26 cellular contexts compared by ENCODE assay signal in the genomic region with DNA sequence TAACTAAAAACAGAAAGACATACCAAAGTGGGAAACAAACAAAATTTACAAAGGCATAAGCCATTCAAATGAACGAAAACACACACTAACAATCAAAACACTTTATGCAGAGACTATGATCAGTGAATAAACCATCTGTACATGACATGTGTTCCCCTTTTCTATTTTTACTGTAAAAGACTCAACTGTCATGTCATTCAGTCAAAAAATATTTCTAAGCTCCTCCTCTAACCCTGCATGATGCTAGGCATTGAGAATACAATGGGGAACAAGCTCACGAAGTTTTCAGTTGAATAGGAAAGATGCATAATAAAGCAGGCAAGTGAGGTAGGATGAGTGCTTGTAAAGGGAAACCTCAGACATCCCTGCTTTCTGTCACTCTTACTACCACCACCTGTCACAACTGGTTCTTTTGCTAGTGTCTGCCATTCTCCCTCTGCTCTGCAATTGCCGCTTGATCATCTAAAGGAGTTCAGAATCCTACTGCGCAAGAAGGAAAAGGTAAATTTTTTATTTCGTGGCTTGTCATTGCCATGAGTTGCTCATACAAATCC.
A peak's percentile ranks its signal among the peaks of the same experiment; 100 is the strongest.
DNase-seq lines count a peak whose midpoint lies in the region; ATAC-seq and TF ChIP-seq lines count a peak whose summit lies in the region.
"Had no signal": no experiment of that assay in that cellular context is flagged by ENCODE, and none has a peak within 500 bp of the region (broad histone marks: within the 10 kb centered on the region; RNA-seq: fewer than 3 reads in every experiment).

No MANE protein-coding gene starts in this region.

- TF ChIP-seq POLR2A in gastrocnemius medialis (IDR thresholded peaks at IDR 0.05) = no peak

- no peaks in the 10 kb centered on the region for H3K27me3 Mint-ChIP-seq in glutamatergic neuron (ENCODE audit: unreplicated experiment)
- H3K27me3 Mint-ChIP-seq in neural progenitor cell (ENCODE audit: insufficient read depth, low read depth) = peaks cover 3% of the 10 kb centered on the region
- no peaks in the 10 kb centered on the region for H3K27me3 Mint-ChIP-seq in activated naive CD8-positive, alpha-beta T cell treated with anti-CD3 and anti-CD28 coated beads, Interleukin-2, amount 50 U/mL, for 24 hours
- H3K27me3 Mint-ChIP-seq: activated T-helper 17 cell treated with anti-CD3 and anti-CD28 coated beads, Interleukin-2, amount 50 U/mL, for 72 hours had no signal

- H3K4me3 ChIP-seq in neural progenitor cell = no peak overlapping the region
- no peak overlapping the region for H3K4me3 ChIP-seq in gastrocnemius medialis
- H3K4me3 ChIP-seq: dorsolateral prefrontal cortex, esophagus squamous epithelium, lower lobe of right lung, ovary, Peyer's patch had no signal

- no peak overlapping the region for H3K9ac ChIP-seq in neural progenitor cell

- DNase-seq in NCI-H1417 (lab: John Stamatoyannopoulos, UW) (peak in 2 of 3 experiments; percentile 13 to 30), NCI-H1417 treated with DMSO at 0.1 percent for 48 hours (lab: John Stamatoyannopoulos, UW) (no peak), NCI-H345 treated with DMSO at 0.1 percent for 48 hours (lab: John Stamatoyannopoulos, UW; ENCODE audit: unreplicated experiment) (peak; percentile 37), glutamatergic neuron (no peak), neural progenitor cell (ENCODE audit: low spot score) (no peak), gastrocnemius medialis (no peak)
- no peak for DNase-seq in stimulated activated naive CD4-positive, alpha-beta T cell (lab: John Stamatoyannopoulos, UW)
- no peak for DNase-seq in activated naive CD8-positive, alpha-beta T cell treated with anti-CD3 and anti-CD28 coated beads, Interleukin-2, amount 50 U/mL, for 24 hours
- DNase-seq: 8988T; activated naive CD4-positive, alpha-beta T cell treated with anti-CD3 and anti-CD28 coated beads, Interleukin-2, amount 50 U/mL, for 16 hours; amygdala; dorsolateral prefrontal cortex; esophagus squamous epithelium; foreskin melanocyte; GOT3; IMR-90; lower lobe of right lung; NCI-H187; NCI-H446 treated with DMSO at 0.1 percent for 48 hours; ovary; Peyer's patch; SHP77; small intestine; stimulated activated naive CD4-positive, alpha-beta T cell treated with Interleukin-2 at 50 U/mL for 16 hours had no signal

- intact Hi-C loops in gastrocnemius medialis (cut with DNase I; ENCODE audit: low total_unique reads) = no loop called here

- H3K4me3 Mint-ChIP-seq in glutamatergic neuron (ENCODE audit: unreplicated experiment) (no peak overlapping the region), neural progenitor cell (no peak overlapping the region)
- no peak overlapping the region for H3K4me3 Mint-ChIP-seq in activated naive CD8-positive, alpha-beta T cell treated with anti-CD3 and anti-CD28 coated beads, Interleukin-2, amount 50 U/mL, for 24 hours
- H3K4me3 Mint-ChIP-seq: activated T-helper 17 cell treated with anti-CD3 and anti-CD28 coated beads, Interleukin-2, amount 50 U/mL, for 72 hours; natural killer cell treated with Interleukin-12 subunit alpha and Interleukin-12 subunit beta and Interleukin-15 and Interleukin-18, amount 100 ng/mL, for 72 hours had no signal

- H3K4me2 ChIP-seq in neural progenitor cell = no peak overlapping the region

- H3K36me3 ChIP-seq in neural progenitor cell (no peaks in the 10 kb centered on the region), gastrocnemius medialis (no peaks in the 10 kb centered on the region)
- H3K36me3 ChIP-seq: esophagus squamous epithelium, lower lobe of right lung, ovary, Peyer's patch had no signal

- H3K9me3 ChIP-seq in neural progenitor cell (ENCODE audit: low read depth) = no peaks in the 10 kb centered on the region
- no peaks in the 10 kb centered on the region for H3K9me3 ChIP-seq in gastrocnemius medialis
- H3K9me3 ChIP-seq: esophagus squamous epithelium, lower lobe of right lung, ovary, Peyer's patch had no signal

- in situ Hi-C loops in gastrocnemius medialis (cut with MboI; ENCODE audit: low sequenced_read_pairs in 4 of 4) = no loop called here

- H3K27ac ChIP-seq in neural progenitor cell (no peak overlapping the region), gastrocnemius medialis (no peak overlapping the region)
- H3K27ac ChIP-seq: dorsolateral prefrontal cortex, esophagus squamous epithelium, lower lobe of right lung, ovary, Peyer's patch had no signal

- H3K4me1 ChIP-seq in neural progenitor cell (no peaks in the 10 kb centered on the region), gastrocnemius medialis (no peaks in the 10 kb centered on the region)
- H3K4me1 ChIP-seq: esophagus squamous epithelium, lower lobe of right lung, Peyer's patch had no signal

- no peaks in the 10 kb centered on the region for H3K27me3 ChIP-seq in neural progenitor cell
- H3K27me3 ChIP-seq in gastrocnemius medialis = no peaks in the 10 kb centered on the region
- H3K27me3 ChIP-seq: esophagus squamous epithelium, ovary, Peyer's patch had no signal

- no peaks in the 10 kb centered on the region for H3F3A ChIP-seq in neural progenitor cell (ENCODE audit: low read depth)

- H4K20me1 ChIP-seq in neural progenitor cell (ENCODE audit: low read depth) = no peaks in the 10 kb centered on the region

- no peak for ATAC-seq in gastrocnemius medialis
- ATAC-seq in activated naive CD8-positive, alpha-beta T cell treated with anti-CD3 and anti-CD28 coated beads, Interleukin-2, amount 50 U/mL, for 24 hours = no peak
- ATAC-seq: activated T-helper 17 cell treated with anti-CD3 and anti-CD28 coated beads, Interleukin-2, amount 50 U/mL, for 72 hours; lower lobe of right lung; natural killer cell treated with Interleukin-12 subunit alpha and Interleukin-12 subunit beta and Interleukin-15 and Interleukin-18, amount 100 ng/mL, for 72 hours had no signal

- H3K79me2 ChIP-seq in neural progenitor cell (ENCODE audit: low read depth) = no peaks in the 10 kb centered on the region

- no peaks in the 10 kb centered on the region for H3K36me3 Mint-ChIP-seq in glutamatergic neuron (ENCODE audit: unreplicated experiment)
- no peaks in the 10 kb centered on the region for H3K36me3 Mint-ChIP-seq in neural progenitor cell
- H3K36me3 Mint-ChIP-seq in activated naive CD8-positive, alpha-beta T cell treated with anti-CD3 and anti-CD28 coated beads, Interleukin-2, amount 50 U/mL, for 24 hours (ENCODE audit: low read depth) = no peaks in the 10 kb centered on the region
- H3K36me3 Mint-ChIP-seq: natural killer cell treated with Interleukin-12 subunit alpha and Interleukin-12 subunit beta and Interleukin-15 and Interleukin-18, amount 100 ng/mL, for 72 hours had no signal

- H3K9me3 Mint-ChIP-seq in glutamatergic neuron (ENCODE audit: unreplicated experiment) (peaks cover 2% of the 10 kb centered on the region), neural progenitor cell (no peaks in the 10 kb centered on the region)
- no peaks in the 10 kb centered on the region for H3K9me3 Mint-ChIP-seq in activated naive CD8-positive, alpha-beta T cell treated with anti-CD3 and anti-CD28 coated beads, Interleukin-2, amount 50 U/mL, for 24 hours

- peak overlapping the region; percentile 58 for H2AFZ ChIP-seq in neural progenitor cell (replicated peaks)

- H3K4me1 Mint-ChIP-seq in glutamatergic neuron (ENCODE audit: low read depth, unreplicated experiment) (peaks cover 12% of the 10 kb centered on the region), neural progenitor cell (peaks cover 7% of the 10 kb centered on the region)
- no peaks in the 10 kb centered on the region for H3K4me1 Mint-ChIP-seq in activated naive CD8-positive, alpha-beta T cell treated with anti-CD3 and anti-CD28 coated beads, Interleukin-2, amount 50 U/mL, for 24 hours
- H3K4me1 Mint-ChIP-seq: activated T-helper 17 cell treated with anti-CD3 and anti-CD28 coated beads, Interleukin-2, amount 50 U/mL, for 72 hours had no signal

- no peak for TF ChIP-seq CTCF in glutamatergic neuron (IDR thresholded peaks at IDR 0.05; ENCODE audit: partially characterized antibody, unreplicated experiment)
- TF ChIP-seq CTCF in neural progenitor cell (IDR thresholded peaks at IDR 0.05) = no peak
- no peak for TF ChIP-seq CTCF in gastrocnemius medialis (IDR thresholded peaks at IDR 0.05 in 4 of 5, conservative IDR thresholded peaks at IDR 0.05 in 1 of 5)

- H3K27ac Mint-ChIP-seq in glutamatergic neuron (ENCODE audit: unreplicated experiment) (peak overlapping the region; percentile 3), neural progenitor cell (no peak overlapping the region)
- no peak overlapping the region for H3K27ac Mint-ChIP-seq in activated naive CD8-positive, alpha-beta T cell treated with anti-CD3 and anti-CD28 coated beads, Interleukin-2, amount 50 U/mL, for 24 hours
- H3K27ac Mint-ChIP-seq: activated T-helper 17 cell treated with anti-CD3 and anti-CD28 coated beads, Interleukin-2, amount 50 U/mL, for 72 hours; natural killer cell treated with Interleukin-12 subunit alpha and Interleukin-12 subunit beta and Interleukin-15 and Interleukin-18, amount 100 ng/mL, for 72 hours had no signal

Comparison
In these comparisons a context has a peak if more than half of its experiments do, and no peak if none do; other contexts are left out.
1. DNase-seq: peak in NCI-H1417 (2 of 3) and NCI-H345 treated with DMSO at 0.1 percent for 48 hours (single experiment); none in NCI-H1417 treated with DMSO at 0.1 percent for 48 hours (single experiment), glutamatergic neuron (single experiment), neural progenitor cell (single experiment), stimulated activated naive CD4-positive, alpha-beta T cell (0 of 6), gastrocnemius medialis (0 of 2) and activated naive CD8-positive, alpha-beta T cell treated with anti-CD3 and anti-CD28 coated beads, Interleukin-2, amount 50 U/mL, for 24 hours (single experiment).